In the genomic region with DNA sequence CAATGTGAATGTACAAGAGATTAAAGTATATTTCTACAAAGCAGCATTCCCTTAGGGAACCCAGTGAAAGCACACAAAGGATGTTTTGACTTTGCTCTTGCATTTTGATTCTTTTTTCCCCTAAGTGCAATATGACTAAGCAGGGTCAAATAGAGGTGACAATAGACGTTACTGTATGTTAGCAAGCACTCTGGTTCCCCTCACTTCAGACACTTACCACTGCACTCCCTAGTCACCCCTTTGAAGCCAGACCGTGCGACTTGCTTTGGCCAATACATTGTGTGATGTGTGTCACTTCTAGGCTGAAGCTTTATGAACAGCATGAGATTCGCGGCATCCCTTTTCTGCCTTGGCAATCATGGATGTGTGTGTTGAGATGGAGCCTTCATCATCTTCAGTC, we compare ENCODE assay signal across 1 cellular context.
TF ChIP-seq lines count a peak whose summit lies in the region.

No MANE protein-coding gene starts in this region.

TF ChIP-seq in IMR-90, 13 proteins besides CTCF, POLR2A, EP300 and RAD21 (continued from another document):
- TF ChIP-seq ELK1 (IDR thresholded peaks at IDR 0.05; ENCODE audit: borderline replicate concordance, low read depth, low read length): no peak
TF ChIP-seq in IMR-90: peak in this region for 0.
